8 cellular contexts compared by ENCODE assay signal in genomic region chr12:54419088-54419887, GRCh38. TPM values are rescaled to one million over a fixed set of nuclear protein-coding genes. Genes with fewer than 3 reads are reported as not detected.
DNase-seq lines count a peak whose midpoint lies in the region; ATAC-seq and TF ChIP-seq lines count a peak whose summit lies in the region.

TSS of gene ITGA5 (minus strand) at chr12:54419266. CDS start at chr12:54419198, 68 bp downstream.

- intact Hi-C loops in cardiac septum (cut with DNase I) = no loop called here
- intact Hi-C loops in ovary (cut with DNase I) = no loop called here

- H3K27ac ChIP-seq in Peyer's patch (peak within 1 kb of the TSS; percentile 80 to 95 (median 82)), ovary (peak within 1 kb of the TSS; percentile 74 to 84)

- H3K4me3 ChIP-seq in Peyer's patch (peak within 1 kb of the TSS; percentile 64 to 84 (median 69)), adipocyte (ENCODE audit: low read length) (peak within 1 kb of the TSS; percentile 94), ovary (peak within 1 kb of the TSS; percentile 97)

- WGBS in ovary, 3 donors = 1 to 3% (median 2%) methylated on average over 42 to 46 of the region's 46 CpGs

- peak within 1 kb of the TSS; percentile 89 for H3K9ac ChIP-seq in adipocyte (ENCODE audit: low read length)

- TF ChIP-seq POLR2A in Peyer's patch (IDR thresholded peaks at IDR 0.05) (peak in 1 of 2 donors; percentile 42), ovary (IDR thresholded peaks at IDR 0.05) (peak; percentile 82)

- no peaks in the 10 kb centered on the region for H3K36me3 ChIP-seq in Peyer's patch
- no peaks in the 10 kb centered on the region for H3K36me3 ChIP-seq in adipocyte (ENCODE audit: control insufficient read depth, insufficient read depth, low read length, severe bottlenecking)
- no peaks in the 10 kb centered on the region for H3K36me3 ChIP-seq in ovary

- H3K9me3 ChIP-seq in Peyer's patch (no peaks in the 10 kb centered on the region), adipocyte (ENCODE audit: control insufficient read depth, low read length) (no peaks in the 10 kb centered on the region), ovary (no peaks in the 10 kb centered on the region)

- peaks cover 0 to 36% (median 9%) of the 10 kb centered on the region in 4 donors for H3K4me1 ChIP-seq in Peyer's patch
- H3K4me1 ChIP-seq in adipocyte (ENCODE audit: control insufficient read depth, insufficient read depth, low read length) = peaks cover 68% of the 10 kb centered on the region
- peaks cover 15% of the 10 kb centered on the region for H3K4me1 ChIP-seq in ovary (ENCODE audit: insufficient read depth)

- TF ChIP-seq CTCF in Peyer's patch (IDR thresholded peaks at IDR 0.05) = no peak
- TF ChIP-seq CTCF in ovary (IDR thresholded peaks at IDR 0.05) = no peak

- no peak for ATAC-seq in HG02973 (IDR thresholded peaks at IDR 0.05; ENCODE audit: unreplicated experiment)

- peak; percentile 93 for DNase-seq in GM03348 (ENCODE audit: low spot score)
- DNase-seq in Peyer's patch = peak in 2 of 3 donors; percentile 48 to 76
- peak; percentile 93 for DNase-seq in adipocyte (ENCODE audit: low read depth)
- DNase-seq in cardiac septum (ENCODE audit: low spot score) = peak; percentile 94
- DNase-seq in ovary = peak; percentile 85 to 89 (median 87)
- no peak for DNase-seq in hippocampal formation (lab: John Stamatoyannopoulos, UW)
- no peak for DNase-seq in NCI-H2081 (lab: John Stamatoyannopoulos, UW)

- no peak for TF ChIP-seq EP300 in ovary (IDR thresholded peaks at IDR 0.05)

- H3K27me3 ChIP-seq in Peyer's patch (no peaks in the 10 kb centered on the region), adipocyte (replicated peaks; ENCODE audit: control insufficient read depth, insufficient read depth, low read length) (no peaks in the 10 kb centered on the region), ovary (no peaks in the 10 kb centered on the region)

RNA-seq across cellular contexts. Expression of gene ITGA5, which starts in this region (rescaled TPM):
- total RNA-seq in Peyer's patch (10 to 100 TPM; 21.0 to 78.4 (median 44.5) TPM), cardiac septum (48.2 TPM), ovary (10 to 100 TPM; 32.6 to 82.5 (median 41.5) TPM)
- polyA plus RNA-seq in ovary = 10 to 100 TPM; 37.4 to 100.0 TPM

Comparison
In these comparisons a context has a peak if more than half of its experiments do, and no peak if none do; other contexts are left out.
1. DNase-seq: peak in GM03348 (single experiment), Peyer's patch (2 of 3), adipocyte (single experiment), cardiac septum (single experiment) and ovary (5 of 5); none in hippocampal formation (0 of 2) and NCI-H2081 (0 of 2).
2. Peak in every context shown above with its lines, with median percentiles within 50 percentile points of each other: H3K4me3 ChIP-seq.